ENCODE assay signal across 15 cellular contexts in genomic region chr11:102513869-102514268, GRCh38. TPM values are rescaled to one million over a fixed set of nuclear protein-coding genes. Genes with fewer than 3 reads are reported as not detected.
A peak's percentile ranks its signal among the peaks of the same experiment; 100 is the strongest.
DNase-seq lines count a peak whose midpoint lies in the region; ATAC-seq and TF ChIP-seq lines count a peak whose summit lies in the region.
"Had no signal": no experiment of that assay in that cellular context is flagged by ENCODE, and none has a peak within 500 bp of the region (broad histone marks: within the 10 kb centered on the region; RNA-seq: fewer than 3 reads in every experiment).

No MANE protein-coding gene starts in this region.

- WGBS in mammary epithelial cell (ENCODE audit: low coverage, missing lambda C conversion rate) = 0% methylated on average over 3 of the region's 3 CpGs
- 14% methylated on average over 3 of the region's 3 CpGs for WGBS in right lobe of liver (ENCODE audit: insufficient coverage, low coverage, low lambda C conversion rate, missing lambda C conversion rate)

- H3K9me3 ChIP-seq in mammary epithelial cell (replicated peaks; ENCODE audit: insufficient read depth, low read length) = no peaks in the 10 kb centered on the region
- H3K9me3 ChIP-seq in right lobe of liver = no peaks in the 10 kb centered on the region

- TF ChIP-seq CTCF in mammary epithelial cell (conservative IDR thresholded peaks at IDR 0.05 in 1 of 2, IDR thresholded peaks at IDR 0.05 in 1 of 2; ENCODE audit: extremely low read depth in 1 of 2, insufficient read depth in 1 of 2, low read depth in 1 of 2, low read length in 2 of 2) = no peak
- no peak for TF ChIP-seq CTCF in right lobe of liver (IDR thresholded peaks at IDR 0.05)
- no peak for TF ChIP-seq CTCF in progenitor cell of endocrine pancreas (IDR thresholded peaks at IDR 0.05; ENCODE audit: unreplicated experiment)

- H3K4me3 ChIP-seq in mammary epithelial cell (replicated peaks in 1 of 3; ENCODE audit: insufficient read depth in 1 of 3, low read depth in 2 of 3, low read length in 3 of 3) = no peak overlapping the region
- H3K4me3 ChIP-seq in right lobe of liver = no peak overlapping the region

- TF ChIP-seq POLR2A in right lobe of liver (IDR thresholded peaks at IDR 0.05) = no peak

- no peaks in the 10 kb centered on the region for H3K4me1 Mint-ChIP-seq in progenitor cell of endocrine pancreas (ENCODE audit: low read depth)
- H3K4me1 Mint-ChIP-seq: activated naive CD4-positive, alpha-beta T cell treated with anti-CD3 and anti-CD28 coated beads, Interleukin-2, amount 10 ng/mL, durations not matched to agents 7 days and 5 days; neural crest cell had no signal

- H2AFZ ChIP-seq in mammary epithelial cell (ENCODE audit: low read depth, low read length) = peak overlapping the region; percentile 80

- intact Hi-C loops in mammary epithelial cell (cut with micrococcal nuclease) = no loop called here
- intact Hi-C loops in right lobe of liver (cut with DNase I) = no loop called here

- H3K27ac ChIP-seq in mammary epithelial cell (ENCODE audit: insufficient read depth, low read depth, low read length) (no peak overlapping the region), right lobe of liver (no peak overlapping the region)

- H4K20me1 ChIP-seq in mammary epithelial cell (ENCODE audit: insufficient read depth, low read length) = no peaks in the 10 kb centered on the region

- no peak overlapping the region for H3K4me3 Mint-ChIP-seq in progenitor cell of endocrine pancreas (ENCODE audit: low read depth)
- H3K4me3 Mint-ChIP-seq: activated CD8-positive, alpha-beta T cell treated with anti-CD3 and anti-CD28 coated beads, Interleukin-2, amount 10 ng/mL, durations not matched to agents 7 days and 5 days; activated naive CD4-positive, alpha-beta T cell treated with anti-CD3 and anti-CD28 coated beads, Interleukin-2, amount 10 ng/mL, durations not matched to agents 7 days and 5 days; neural crest cell had no signal

- H3K27me3 Mint-ChIP-seq in progenitor cell of endocrine pancreas = no peaks in the 10 kb centered on the region

- in situ Hi-C loops in mammary epithelial cell (cut with MboI; ENCODE audit: low sequenced_read_pairs in 2 of 2) = no loop called here

- H3K4me1 ChIP-seq in mammary epithelial cell (ENCODE audit: insufficient read depth, low read length) = peaks cover 26% of the 10 kb centered on the region
- no peaks in the 10 kb centered on the region for H3K4me1 ChIP-seq in right lobe of liver

- no peak overlapping the region for H3K9ac ChIP-seq in mammary epithelial cell (ENCODE audit: insufficient read depth, low read length)

- no peaks in the 10 kb centered on the region for H3K9me3 Mint-ChIP-seq in progenitor cell of endocrine pancreas (ENCODE audit: low read depth)
- H3K9me3 Mint-ChIP-seq: activated naive CD4-positive, alpha-beta T cell treated with anti-CD3 and anti-CD28 coated beads, Interleukin-2, amount 10 ng/mL, durations not matched to agents 7 days and 5 days; neural crest cell had no signal

- no peaks in the 10 kb centered on the region for H3K79me2 ChIP-seq in mammary epithelial cell (ENCODE audit: insufficient read depth, low read length)

- H3K36me3 ChIP-seq in mammary epithelial cell (ENCODE audit: insufficient read depth, low read length) = no peaks in the 10 kb centered on the region
- no peaks in the 10 kb centered on the region for H3K36me3 ChIP-seq in right lobe of liver

- peak; percentile 25 for DNase-seq in NCI-H2029 treated with DMSO at 0.1 percent for 48 hours (lab: John Stamatoyannopoulos, UW)
- no peak for DNase-seq in NCI-H2029 (lab: John Stamatoyannopoulos, UW)
- peak; percentile 48 for DNase-seq in mammary epithelial cell
- peak; percentile 63 to 72 (median 70) for DNase-seq in right lobe of liver
- DNase-seq in ureter (ENCODE audit: low spot score) = peak; percentile 78
- no peak for DNase-seq in progenitor cell of endocrine pancreas (ENCODE audit: low spot score, unreplicated experiment)
- DNase-seq in DMS79 (lab: John Stamatoyannopoulos, UW) = no peak
- DNase-seq: activated CD8-positive, alpha-beta T cell treated with anti-CD3 and anti-CD28 coated beads, Interleukin-2, amount 10 ng/mL, durations not matched to agents 7 days and 5 days; activated naive CD4-positive, alpha-beta T cell treated with anti-CD3 and anti-CD28 coated beads, Interleukin-2, amount 10 ng/mL, durations not matched to agents 7 days and 5 days; Karpas-422; NCI-H526; T-helper 9 cell had no signal

- H3K27ac Mint-ChIP-seq in progenitor cell of endocrine pancreas = no peak overlapping the region
- H3K27ac Mint-ChIP-seq: activated CD8-positive, alpha-beta T cell treated with anti-CD3 and anti-CD28 coated beads, Interleukin-2, amount 10 ng/mL, durations not matched to agents 7 days and 5 days; activated naive CD4-positive, alpha-beta T cell treated with anti-CD3 and anti-CD28 coated beads, Interleukin-2, amount 10 ng/mL, durations not matched to agents 7 days and 5 days had no signal

- dilution Hi-C loops in mammary epithelial cell (cut with HindIII; ENCODE audit: low sequenced_read_pairs) = no loop called here

- H3K27me3 ChIP-seq in mammary epithelial cell (ENCODE audit: insufficient read depth, low read length) = no peaks in the 10 kb centered on the region
- no peaks in the 10 kb centered on the region for H3K27me3 ChIP-seq in right lobe of liver

- CTCF ChIA-PET in mammary epithelial cell (lab: Charles Lee; ENCODE audit: low non-redundant PET) = no interaction called here

- no TSS peak for BruUV-seq in mammary epithelial cell (replicated peaks; lab: Mats Ljungman, UMichigan)

- ATAC-seq in right lobe of liver (peak; percentile 66 to 93 (median 84)), HG03439 (IDR thresholded peaks at IDR 0.05; ENCODE audit: unreplicated experiment) (no peak)
- ATAC-seq: activated CD8-positive, alpha-beta T cell treated with anti-CD3 and anti-CD28 coated beads, Interleukin-2, amount 10 ng/mL, durations not matched to agents 7 days and 5 days; Right ventricle myocardium inferior had no signal

- peak overlapping the region; percentile 20 for H3K4me2 ChIP-seq in mammary epithelial cell (ENCODE audit: insufficient read depth, low read depth, low read length)

- no peaks in the 10 kb centered on the region for H3K36me3 Mint-ChIP-seq in progenitor cell of endocrine pancreas (ENCODE audit: insufficient read depth)
- H3K36me3 Mint-ChIP-seq: activated naive CD4-positive, alpha-beta T cell treated with anti-CD3 and anti-CD28 coated beads, Interleukin-2, amount 10 ng/mL, durations not matched to agents 7 days and 5 days had no signal

RNA-seq across cellular contexts. Expression of gene MMP7, which starts 16.7 kb away (rescaled TPM):
- total RNA-seq in mammary epithelial cell = 10 to 100 TPM in 1 of 2 donors, not detected in 1; 13.8 TPM
- 3.6 TPM for polyA plus RNA-seq in mammary epithelial cell
- not detected for polyA minus RNA-seq in mammary epithelial cell
- total RNA-seq in right lobe of liver = 1 to 10 TPM in 3 of 6 experiments, under 1 TPM in 3; 0.37 to 2.9 (median 1.1) TPM
- 226 TPM for total RNA-seq in ureter
- total RNA-seq in progenitor cell of endocrine pancreas = not detected in 2 replicates
- total RNA-seq: activated CD8-positive, alpha-beta T cell treated with anti-CD3 and anti-CD28 coated beads, Interleukin-2, amount 10 ng/mL, durations not matched to agents 7 days and 5 days; neural crest cell; Right ventricle myocardium inferior had no signal

Comparison
In these comparisons a context has a peak if more than half of its experiments do, and no peak if none do; other contexts are left out.
1. DNase-seq: peak in NCI-H2029 treated with DMSO at 0.1 percent for 48 hours (single experiment), mammary epithelial cell (single experiment), right lobe of liver (3 of 3) and ureter (single experiment); none in NCI-H2029 (single experiment), progenitor cell of endocrine pancreas (single experiment) and DMS79 (single experiment).
2. RNA of gene MMP7, which starts 16.7 kb away (total RNA-seq): 226 TPM in ureter (single experiment); 13.8 TPM in mammary epithelial cell, 0.37 to 2.9 TPM in right lobe of liver and not detected in progenitor cell of endocrine pancreas; every median in the first group is over 10 times any median in the second.